ENCODE assay signal across 13 cellular contexts in the genomic region with DNA sequence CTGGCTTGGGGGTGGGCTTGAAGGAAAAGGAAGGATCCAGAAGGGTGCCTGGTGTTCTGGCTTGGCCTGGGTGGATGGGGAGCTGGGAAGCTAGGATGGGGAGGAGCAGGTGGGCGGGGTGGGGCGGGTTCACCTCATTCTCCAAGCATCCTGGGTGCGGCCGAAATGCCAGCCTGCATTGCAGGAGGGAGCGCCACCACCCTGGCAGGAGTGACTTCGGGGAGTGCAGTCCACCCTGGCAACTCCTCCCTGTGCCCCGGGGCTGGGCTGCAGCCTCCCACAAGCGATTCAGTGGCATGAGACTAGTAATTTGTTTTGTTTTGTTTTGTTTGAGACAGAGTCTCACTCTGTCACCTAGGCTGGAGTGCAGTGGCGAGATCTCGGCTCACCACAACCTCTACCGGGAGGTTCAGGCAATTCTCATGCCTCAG.
A peak's percentile ranks its signal among the peaks of the same experiment; 100 is the strongest.
DNase-seq lines count a peak whose midpoint lies in the region; ATAC-seq, FAIRE-seq and TF ChIP-seq lines count a peak whose summit lies in the region.
"Had no signal": no experiment of that assay in that cellular context is flagged by ENCODE, and none has a peak within 500 bp of the region (broad histone marks: within the 10 kb centered on the region; RNA-seq: fewer than 3 reads in every experiment).

No MANE protein-coding gene starts in this region.

- H3K4me1 Mint-ChIP-seq in stimulated activated naive CD8-positive, alpha-beta T cell treated with anti-CD3 and anti-CD28 coated beads, Interleukin-15, amount 100 ng/mL, for 72 hours: peaks cover 29% of the 10 kb centered on the region

- peak overlapping the region in 1 of 2 donors; percentile 33 for H3K4me3 Mint-ChIP-seq in stimulated activated naive CD8-positive, alpha-beta T cell treated with anti-CD3 and anti-CD28 coated beads, Interleukin-15, amount 100 ng/mL, for 72 hours

- no peak for ATAC-seq in stimulated activated naive CD8-positive, alpha-beta T cell treated with anti-CD3 and anti-CD28 coated beads, Interleukin-15, amount 100 ng/mL, for 72 hours
- no peak for ATAC-seq in stimulated activated naive CD8-positive, alpha-beta T cell treated with anti-CD3 and anti-CD28 coated beads, Interleukin-15, Interleukin-2, amounts not matched to agents 100 U/mL and 50 U/mL, for 24 hours
- ATAC-seq in HG03378 (IDR thresholded peaks at IDR 0.05; ENCODE audit: unreplicated experiment): no peak

- no peaks in the 10 kb centered on the region for H3K9me3 Mint-ChIP-seq in stimulated activated naive CD8-positive, alpha-beta T cell treated with anti-CD3 and anti-CD28 coated beads, Interleukin-15, amount 100 ng/mL, for 72 hours

- H3K4me3 ChIP-seq in epithelial cell of esophagus (ENCODE audit: low read length): no peak overlapping the region
- H3K4me3 ChIP-seq: coronary artery had no signal

- TF ChIP-seq CTCF in epithelial cell of esophagus (IDR thresholded peaks at IDR 0.05; ENCODE audit: insufficient read depth, low read depth, low read length, missing control alignments): peak; percentile 3

- H3K27ac Mint-ChIP-seq in stimulated activated naive CD8-positive, alpha-beta T cell treated with anti-CD3 and anti-CD28 coated beads, Interleukin-15, amount 100 ng/mL, for 72 hours: peak overlapping the region; percentile 1 to 96

- no peak for FAIRE-seq in urothelium cell line (lab: Jason Lieb, UNC)
- no peak for FAIRE-seq in GM19239 (lab: Jason Lieb, UNC)

- DNase-seq in stimulated activated naive CD8-positive, alpha-beta T cell treated with anti-CD3 and anti-CD28 coated beads, Interleukin-15, amount 100 ng/mL, for 72 hours: no peak
- DNase-seq in stimulated activated naive CD8-positive, alpha-beta T cell treated with anti-CD3 and anti-CD28 coated beads, Interleukin-15, Interleukin-2, amounts not matched to agents 100 U/mL and 50 U/mL, for 24 hours: no peak
- DNase-seq in NCI-H510A (lab: John Stamatoyannopoulos, UW) (peak; percentile 44), epithelial cell of esophagus (ENCODE audit: low read depth) (peak; percentile 79), urothelium cell line (ENCODE audit: low spot score) (peak; percentile 69), COLO829 (ENCODE audit: low spot score) (no peak), GM19239 (ENCODE audit: insufficient read length, low spot score) (no peak)
- DNase-seq: activated CD4-positive, alpha-beta T cell treated with anti-CD3 and anti-CD28 coated beads for 4 hours; activated naive CD4-positive, alpha-beta T cell treated with Interleukin-2 at 50 U/mL for 16 hours; C1 segment of cervical spinal cord; NK-92 treated with Interleukin-12 subunit alpha and Interleukin-12 subunit beta, amount 100 ng/mL, for 24 hours had no signal

- H3K27me3 Mint-ChIP-seq in stimulated activated naive CD8-positive, alpha-beta T cell treated with anti-CD3 and anti-CD28 coated beads, Interleukin-15, amount 100 ng/mL, for 72 hours: no peaks in the 10 kb centered on the region

Comparison
In these comparisons a context has a peak if more than half of its experiments do, and no peak if none do; other contexts are left out.
1. DNase-seq: peak in NCI-H510A (single experiment), epithelial cell of esophagus (single experiment) and urothelium cell line (single experiment); none in stimulated activated naive CD8-positive, alpha-beta T cell treated with anti-CD3 and anti-CD28 coated beads, Interleukin-15, amount 100 ng/mL, for 72 hours (0 of 2), stimulated activated naive CD8-positive, alpha-beta T cell treated with anti-CD3 and anti-CD28 coated beads, Interleukin-15, Interleukin-2, amounts not matched to agents 100 U/mL and 50 U/mL, for 24 hours (single experiment), COLO829 (single experiment) and GM19239 (single experiment).